In the genomic region with DNA sequence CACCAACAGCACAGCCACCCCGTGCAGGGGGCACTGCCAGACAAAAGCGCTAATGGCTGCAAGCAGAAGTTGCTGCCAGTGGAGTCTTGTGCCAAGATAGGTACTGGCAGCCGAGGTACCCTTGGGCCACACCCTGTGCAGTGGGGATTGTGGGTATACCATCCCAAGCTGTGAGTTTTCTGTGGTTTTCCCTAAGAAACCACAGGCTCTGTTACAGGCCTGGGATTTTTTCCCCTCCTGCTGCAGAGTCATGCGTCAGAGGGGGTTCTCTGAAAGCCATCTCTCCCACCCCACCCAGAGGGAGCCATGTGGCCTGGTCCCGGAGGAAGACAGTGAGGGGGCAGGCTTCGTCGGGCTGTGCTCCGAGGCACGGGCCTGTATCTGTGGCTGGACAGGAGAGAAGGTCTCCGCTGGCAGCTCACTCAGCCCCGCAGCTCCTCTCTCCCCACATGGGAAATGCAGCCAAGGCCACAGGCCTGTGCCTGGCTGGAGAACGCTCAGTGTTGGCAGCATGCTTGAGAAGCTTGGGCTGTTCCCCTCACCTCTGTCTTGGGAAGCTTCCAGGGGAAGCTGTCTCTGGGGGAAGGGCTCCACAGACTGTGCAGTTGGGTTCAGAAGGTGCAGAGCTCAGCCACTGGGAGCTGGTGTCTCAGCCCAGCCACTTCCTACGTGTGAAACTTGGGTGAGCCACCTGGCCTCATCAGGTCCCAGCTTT, we compare ENCODE assay signal across 10 cellular contexts. TPM values are rescaled to one million over a fixed set of nuclear protein-coding genes. Genes with fewer than 3 reads are reported as not detected.
DNase-seq lines count a peak whose midpoint lies in the region; ATAC-seq and TF ChIP-seq lines count a peak whose summit lies in the region.
"Had no signal": no experiment of that assay in that cellular context is flagged by ENCODE, and none has a peak within 500 bp of the region (broad histone marks: within the 10 kb centered on the region; RNA-seq: fewer than 3 reads in every experiment).

No MANE protein-coding gene starts in this region.

- no CpG with 5 or more reads among the region's 13 CpGs for WGBS in mesendoderm (ENCODE audit: extremely low coverage, insufficient coverage, low lambda C conversion rate)

- ATAC-seq in GM18505 (IDR thresholded peaks at IDR 0.05; ENCODE audit: unreplicated experiment) (no peak), HG03280 (IDR thresholded peaks at IDR 0.05; ENCODE audit: unreplicated experiment) (no peak)

- H4K5ac ChIP-seq in mesendoderm (ENCODE audit: low read length), result no peak overlapping the region

- H3K79me2 ChIP-seq in mesendoderm (ENCODE audit: control insufficient read depth, insufficient read depth, low read length), result no peaks in the 10 kb centered on the region

- H2AK5ac ChIP-seq in mesendoderm (ENCODE audit: low read length), result no peak overlapping the region

- H3K23ac ChIP-seq in mesendoderm (ENCODE audit: low read length), result no peak overlapping the region

- peak overlapping the region; percentile 22 for H3K56ac ChIP-seq in mesendoderm (ENCODE audit: low read length)

- H3K27ac ChIP-seq in breast epithelium (peak overlapping the region; percentile 69 to 81), mesendoderm (ENCODE audit: low read depth, low read length) (no peak overlapping the region)

- no peak for TF ChIP-seq CTCF in breast epithelium (IDR thresholded peaks at IDR 0.05)

- H3K9ac ChIP-seq in mesendoderm (ENCODE audit: low read length), result no peak overlapping the region

- H3K9me3 ChIP-seq in breast epithelium, result no peaks in the 10 kb centered on the region

- H3K4ac ChIP-seq in mesendoderm (ENCODE audit: low read depth, low read length), result no peak overlapping the region

- peak overlapping the region in 1 of 3 donors; percentile 3 for H3K4me3 ChIP-seq in breast epithelium
- no peak overlapping the region for H3K4me3 ChIP-seq in mesendoderm (ENCODE audit: low read length)

- H3K18ac ChIP-seq in mesendoderm (ENCODE audit: low read length), result no peak overlapping the region

- H3K36me3 ChIP-seq in breast epithelium (no peaks in the 10 kb centered on the region), mesendoderm (ENCODE audit: control insufficient read depth, insufficient read depth, low read length) (no peaks in the 10 kb centered on the region)

- H2BK120ac ChIP-seq in mesendoderm (ENCODE audit: low read depth, low read length), result no peak overlapping the region

- TF ChIP-seq POLR2A in breast epithelium (IDR thresholded peaks at IDR 0.05) (no peak), GM18505 (IDR thresholded peaks at IDR 0.05; ENCODE audit: borderline replicate concordance, extremely low read depth, insufficient read depth, insufficient read length) (no peak)

- no peaks in the 10 kb centered on the region for H3K79me1 ChIP-seq in mesendoderm (ENCODE audit: low read length)

- no peak overlapping the region for H2BK15ac ChIP-seq in mesendoderm (replicated peaks; ENCODE audit: low read depth)

- H3K4me2 ChIP-seq in mesendoderm (ENCODE audit: low read length), result no peak overlapping the region

- no peak overlapping the region for H4K8ac ChIP-seq in mesendoderm (ENCODE audit: low read depth, low read length)

- H3K4me1 ChIP-seq in breast epithelium (peaks cover 0 to 6% of the 10 kb centered on the region in 2 donors), mesendoderm (ENCODE audit: control insufficient read depth, low read depth, low read length) (peaks cover 5% of the 10 kb centered on the region)

- DNase-seq in A172 (ENCODE audit: low spot score) (peak; percentile 95), HK-2 (ENCODE audit: unreplicated experiment) (peak; percentile 85), breast epithelium (ENCODE audit: low spot score in 2 of 2) (peak in 1 of 2 donors; percentile 75), mesendoderm (no peak), HCEC 1CT (no peak), AML-193 (lab: John Stamatoyannopoulos, UW) (no peak)
- DNase-seq: activated B cell treated with CpG ODN at 0.5 μM for 24 hours, cerebellar nuclear complex had no signal

- H3K27me3 ChIP-seq in breast epithelium (no peaks in the 10 kb centered on the region), mesendoderm (ENCODE audit: insufficient read depth, low read length, poor library complexity) (no peaks in the 10 kb centered on the region)

- no peak overlapping the region for H2BK5ac ChIP-seq in mesendoderm (ENCODE audit: low read length)

- intact Hi-C loops in breast epithelium (cut with DNase I; ENCODE audit: low total_unique reads), result no loop called here

RNA-seq across cellular contexts. Expression of gene NEK2, which starts 42.5 kb away (rescaled TPM):
- total RNA-seq in A172 (2014; rRNA removed; shearing (Covaris generic)), result 83.8 and 88.5 TPM in 2 replicates
- 1 to 10 TPM in 1 of 3 donors, not detected in 2; 1.8 TPM for total RNA-seq in breast epithelium
- polyA plus RNA-seq in mesendoderm (2013, experiment 1 of 2), result 13.0 TPM
- 13.9 TPM for polyA plus RNA-seq in mesendoderm (2013, experiment 2 of 2)

RNA-seq across cellular contexts. Expression of gene SLC30A1, which starts 54.0 kb away (rescaled TPM):
- total RNA-seq in A172 (2014; rRNA removed; shearing (Covaris generic)), result 16.4 and 19.0 TPM in 2 replicates
- total RNA-seq in breast epithelium, result 10 to 100 TPM; 16.1 to 21.2 (median 16.3) TPM
- polyA plus RNA-seq in mesendoderm (2013, experiment 1 of 2), result 11.3 TPM
- polyA plus RNA-seq in mesendoderm (2013, experiment 2 of 2), result 10.4 TPM

Comparison
In these comparisons a context has a peak if more than half of its experiments do, and no peak if none do; other contexts are left out.
1. DNase-seq: peak in A172 (single experiment) and HK-2 (single experiment); none in mesendoderm (single experiment), HCEC 1CT (single experiment) and AML-193 (0 of 2).
2. RNA of gene NEK2, which starts 42.5 kb away (total RNA-seq): 83.8 to 88.5 TPM in A172; 1.8 TPM in breast epithelium; every median in the first group is over 10 times any median in the second.